17 cellular contexts compared by ENCODE assay signal in genomic region chr4:41880022-41880837, GRCh38. TPM values are rescaled to one million over a fixed set of nuclear protein-coding genes. Genes with fewer than 3 reads are reported as not detected.
DNase-seq lines count a peak whose midpoint lies in the region; ATAC-seq and TF ChIP-seq lines count a peak whose summit lies in the region.
"Had no signal": no experiment of that assay in that cellular context is flagged by ENCODE, and none has a peak within 500 bp of the region (broad histone marks: within the 10 kb centered on the region; RNA-seq: fewer than 3 reads in every experiment).

No MANE protein-coding gene starts in this region.

- DNase-seq in BE2C: no peak
- DNase-seq in COLO668 (lab: John Stamatoyannopoulos, UW; ENCODE audit: unreplicated experiment): peak; percentile 39
- DNase-seq in coronary artery (ENCODE audit: low spot score): no peak
- no peak for DNase-seq in naive B cell
- no peak for DNase-seq in MG63
- DNase-seq: activated CD4-positive, alpha-beta T cell treated with anti-CD3 and anti-CD28 coated beads for 4 hours; brain microvascular endothelial cell; immature natural killer cell; midbrain; NCI-H1048; NCI-H774; stimulated activated CD4-positive, alpha-beta T cell treated with anti-CD3 and anti-CD28 coated beads, Interleukin-1b, Interleukin-23, amount 100 ng/mL, for 48 hours; upper lobe of right lung had no signal

- H3K4me3 ChIP-seq in BE2C (ENCODE audit: low read depth, low read length) (peak overlapping the region; percentile 86), coronary artery (peak overlapping the region; percentile 70), MG63 (no peak overlapping the region)
- H3K4me3 ChIP-seq: BLaER1 had no signal

- peaks cover 78 to 94% (median 86%) of the 10 kb centered on the region in 3 donors for H3K27me3 Mint-ChIP-seq in naive B cell

- H3K4me1 ChIP-seq in BE2C: peaks cover 33% of the 10 kb centered on the region

- no peaks in the 10 kb centered on the region for H3K36me3 Mint-ChIP-seq in naive B cell
- H3K36me3 Mint-ChIP-seq: immature natural killer cell had no signal

- peaks cover 0 to 9% (median 0%) of the 10 kb centered on the region in 7 donors for H3K9me3 Mint-ChIP-seq in naive B cell

- no peaks in the 10 kb centered on the region for H3K27me3 ChIP-seq in BE2C
- peaks cover 5% of the 10 kb centered on the region; the same call in 1 of the 2 replicates for H3K27me3 ChIP-seq in MG63
- H3K27me3 ChIP-seq: BLaER1 had no signal

- peak overlapping the region in 5 of 8 donors; percentile 32 to 82 (median 59) for H3K4me3 Mint-ChIP-seq in naive B cell

- ATAC-seq in naive B cell (ENCODE audit: low read depth in 2 of 2) (no peak), HG02852 (IDR thresholded peaks at IDR 0.05; ENCODE audit: unreplicated experiment) (no peak), HG02759 (IDR thresholded peaks at IDR 0.05; ENCODE audit: unreplicated experiment) (no peak), GM19035 (IDR thresholded peaks at IDR 0.05; ENCODE audit: unreplicated experiment) (no peak)
- ATAC-seq: upper lobe of right lung had no signal

- TF ChIP-seq CTCF in BE2C (IDR thresholded peaks at IDR 0.05; ENCODE audit: low read depth, low read length) (no peak), coronary artery (IDR thresholded peaks at IDR 0.05) (no peak)

- H3K9me3 ChIP-seq in BE2C (no peaks in the 10 kb centered on the region), MG63 (no peaks in the 10 kb centered on the region)
- H3K9me3 ChIP-seq: upper lobe of right lung had no signal

- peaks cover 17 to 32% (median 28%) of the 10 kb centered on the region in 3 donors for H3K4me1 Mint-ChIP-seq in naive B cell

- H3K27ac ChIP-seq in coronary artery: no peak overlapping the region
- H3K27ac ChIP-seq: BLaER1, brain microvascular endothelial cell, upper lobe of right lung had no signal

- H3K27ac Mint-ChIP-seq in naive B cell: peak overlapping the region in 1 of 6 donors; percentile 88
- H3K27ac Mint-ChIP-seq: immature natural killer cell had no signal

- H3K36me3 ChIP-seq in BE2C (peaks cover 54% of the 10 kb centered on the region), MG63 (no peaks in the 10 kb centered on the region)
- H3K36me3 ChIP-seq: BLaER1, brain microvascular endothelial cell, upper lobe of right lung had no signal

RNA-seq across cellular contexts. Expression of gene TMEM33, which starts 55.0 kb away (rescaled TPM):
- polyA plus RNA-seq in BE2C (2012; ENCODE audit: insufficient read depth, insufficient read length, low read depth): 59.0 TPM
- polyA plus RNA-seq in naive B cell (ENCODE audit: low read depth in 6 of 6): 10 to 100 TPM in 4 of 6 donors, 1 to 10 TPM in 2; 6.9 to 16.7 (median 14.0) TPM
- total RNA-seq in MG63 (2014; rRNA removed; shearing (Covaris generic); ENCODE audit: low replicate concordance): 28.1 and 37.9 TPM in 2 replicates
